In the genomic region with DNA sequence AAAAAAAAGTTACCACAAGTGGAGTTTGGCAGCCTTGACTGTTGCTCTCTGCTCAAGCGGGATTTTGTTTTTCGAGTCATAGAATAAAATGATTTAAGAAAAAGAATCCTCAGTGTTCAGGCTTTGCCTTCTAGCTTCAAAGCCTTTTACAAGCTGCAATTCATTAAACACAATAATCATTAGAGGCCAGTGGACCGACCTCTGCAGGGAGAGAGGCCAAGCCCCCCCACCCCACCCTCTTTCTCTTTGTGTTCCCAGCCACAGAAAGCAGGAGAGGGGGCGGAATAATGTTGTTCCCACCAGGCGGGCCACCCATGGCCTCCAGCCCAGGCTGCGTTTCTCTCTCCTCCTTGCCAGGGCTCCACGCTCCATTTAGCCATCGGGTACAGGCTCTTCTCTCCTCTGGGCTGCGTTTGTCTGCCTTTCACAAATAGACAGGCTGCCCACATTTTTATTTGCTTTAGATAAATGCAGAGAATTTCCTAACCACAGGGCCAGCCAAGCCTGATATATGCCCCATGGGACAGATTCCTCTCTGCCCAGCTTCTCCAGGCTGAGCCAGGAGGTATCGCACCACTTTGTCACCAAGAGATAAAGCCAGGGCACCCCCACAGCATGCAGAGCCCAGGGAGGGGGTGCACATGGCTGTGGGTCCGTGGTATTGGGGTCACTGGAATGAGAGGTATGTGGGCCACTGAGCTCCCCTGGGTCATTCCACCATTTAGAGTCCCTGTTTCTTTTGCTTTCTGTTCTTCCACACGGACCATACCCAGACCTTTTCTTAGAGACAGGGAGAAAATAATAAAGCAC, we compare ENCODE assay signal across 9 cellular contexts.
A peak's percentile ranks its signal among the peaks of the same experiment; 100 is the strongest.
DNase-seq lines count a peak whose midpoint lies in the region; ATAC-seq and TF ChIP-seq lines count a peak whose summit lies in the region.
"Had no signal": no experiment of that assay in that cellular context is flagged by ENCODE, and none has a peak within 500 bp of the region (broad histone marks: within the 10 kb centered on the region; RNA-seq: fewer than 3 reads in every experiment).

No MANE protein-coding gene starts in this region.

- H3F3A ChIP-seq in GM23338 (replicated peaks; ENCODE audit: low read depth) = no peaks in the 10 kb centered on the region

- peaks cover 26% of the 10 kb centered on the region for H3K4me1 ChIP-seq in GM23338 (ENCODE audit: insufficient read depth)

- peak overlapping the region; percentile 82; the same call in 1 of the 2 replicates for H2AFZ ChIP-seq in GM23338

- intact Hi-C loops in posterior vena cava (cut with DNase I) = no loop called here
- intact Hi-C loops in activated CD4-positive, alpha-beta T cell treated with anti-CD3 and anti-CD28 coated beads for 36 hours (cut with DNase I, micrococcal nuclease) = no loop called here

- H3K27me3 Mint-ChIP-seq in GM23338 (ENCODE audit: insufficient read depth, low read depth, poor library complexity) = peaks cover 2% of the 10 kb centered on the region
- H3K27me3 Mint-ChIP-seq in activated CD4-positive, alpha-beta T cell treated with anti-CD3 and anti-CD28 coated beads for 36 hours = peaks cover 17% of the 10 kb centered on the region

- ATAC-seq in GM23338 (peak; percentile 75), HG03045 (IDR thresholded peaks at IDR 0.05; ENCODE audit: unreplicated experiment) (no peak), HG02938 (IDR thresholded peaks at IDR 0.05; ENCODE audit: unreplicated experiment) (no peak)
- ATAC-seq in activated CD4-positive, alpha-beta T cell treated with anti-CD3 and anti-CD28 coated beads for 36 hours = no peak

- no peaks in the 10 kb centered on the region for H3K27me3 ChIP-seq in GM23338 (ENCODE audit: insufficient read depth)

- H3K9me3 Mint-ChIP-seq in GM23338 = no peaks in the 10 kb centered on the region
- H3K9me3 Mint-ChIP-seq in activated CD4-positive, alpha-beta T cell treated with anti-CD3 and anti-CD28 coated beads for 36 hours (ENCODE audit: low read depth) = no peaks in the 10 kb centered on the region
- H3K9me3 Mint-ChIP-seq: activated B cell treated with CpG ODN at 0.5 μM for 24 hours had no signal

- no peaks in the 10 kb centered on the region for H3K79me2 ChIP-seq in GM23338 (replicated peaks; ENCODE audit: insufficient read depth)

- H3K27ac ChIP-seq in GM23338 (ENCODE audit: low read depth) (no peak overlapping the region), skin epidermis (peak overlapping the region in 19 of 21 experiments; percentile 39 to 82 (median 61))

- POLR2A ChIA-PET in activated CD4-positive, alpha-beta T cell treated with anti-CD3 and anti-CD28 coated beads for 36 hours (lab: Charles Lee) = no interaction called here

- no peak for TF ChIP-seq CTCF in GM23338 (conservative IDR thresholded peaks at IDR 0.05; ENCODE audit: low read depth in 2 of 2)

- CTCF ChIA-PET in activated CD4-positive, alpha-beta T cell treated with anti-CD3 and anti-CD28 coated beads for 36 hours (lab: Charles Lee) = interaction anchor here (1.3 kb wide), 1 partner anchor 10 kb away, joined by 3 read pairs; no protein-coding TSS in a partner anchor

- H3K36me3 ChIP-seq in GM23338 (ENCODE audit: insufficient read depth) = no peaks in the 10 kb centered on the region

- H3K9me2 ChIP-seq in GM23338 (ENCODE audit: insufficient read depth) = peaks cover 16% of the 10 kb centered on the region; the same call in 1 of the 2 replicates

- no peaks in the 10 kb centered on the region for H4K20me1 ChIP-seq in GM23338 (replicated peaks; ENCODE audit: insufficient read depth)

- DNase-seq in GM23338 (ENCODE audit: low spot score) (no peak), SW480 (ENCODE audit: low spot score) (peak; percentile 64), hepatic stellate cell (ENCODE audit: low spot score) (peak; percentile 38), posterior vena cava (ENCODE audit: low spot score) (no peak)
- DNase-seq in activated CD4-positive, alpha-beta T cell treated with anti-CD3 and anti-CD28 coated beads for 36 hours = no peak
- DNase-seq: activated B cell treated with CpG ODN at 0.5 μM for 24 hours had no signal

- H3K4me1 Mint-ChIP-seq in GM23338 = peaks cover 33% of the 10 kb centered on the region
- H3K4me1 Mint-ChIP-seq in activated CD4-positive, alpha-beta T cell treated with anti-CD3 and anti-CD28 coated beads for 36 hours = no peaks in the 10 kb centered on the region
- H3K4me1 Mint-ChIP-seq: activated B cell treated with CpG ODN at 0.5 μM for 24 hours had no signal

- H3K4me2 ChIP-seq in GM23338 = peak overlapping the region; percentile 48; the same call in 1 of the 2 replicates

- H3K4me3 Mint-ChIP-seq in GM23338 = no peak overlapping the region
- no peak overlapping the region for H3K4me3 Mint-ChIP-seq in activated CD4-positive, alpha-beta T cell treated with anti-CD3 and anti-CD28 coated beads for 36 hours
- H3K4me3 Mint-ChIP-seq: activated B cell treated with CpG ODN at 0.5 μM for 24 hours had no signal

- H3K27ac Mint-ChIP-seq in GM23338 = no peak overlapping the region; the same call in 1 of the 2 replicates
- H3K27ac Mint-ChIP-seq in activated CD4-positive, alpha-beta T cell treated with anti-CD3 and anti-CD28 coated beads for 36 hours = no peak overlapping the region
- H3K27ac Mint-ChIP-seq: activated B cell treated with CpG ODN at 0.5 μM for 24 hours had no signal

- H3K36me3 Mint-ChIP-seq in GM23338 (ENCODE audit: low read depth) = no peaks in the 10 kb centered on the region
- no peaks in the 10 kb centered on the region for H3K36me3 Mint-ChIP-seq in activated CD4-positive, alpha-beta T cell treated with anti-CD3 and anti-CD28 coated beads for 36 hours (ENCODE audit: low read depth)

- H3K4me3 ChIP-seq in GM23338 (no peak overlapping the region), skin epidermis (no peak overlapping the region)

TF ChIP-seq in GM23338, 12 proteins besides CTCF, POLR2A, EP300 and RAD21 (continues in another document):
- TF ChIP-seq NANOG (IDR thresholded peaks at IDR 0.05; ENCODE audit: borderline replicate concordance) (no peak), ZNF331 (CRISPR knock-in tag; IDR thresholded peaks at IDR 0.05; ENCODE audit: low read depth) (no peak), EZH2 (IDR thresholded peaks at IDR 0.05; ENCODE audit: low read depth, unreplicated experiment) (no peak), STAT1 (IDR thresholded peaks at IDR 0.05; ENCODE audit: unreplicated experiment) (no peak), JUNB (IDR thresholded peaks at IDR 0.05; ENCODE audit: unreplicated experiment) (no peak), EZH2phosphoT487 (IDR thresholded peaks at IDR 0.05; ENCODE audit: unreplicated experiment) (no peak)
- TF ChIP-seq, protein P1, sequence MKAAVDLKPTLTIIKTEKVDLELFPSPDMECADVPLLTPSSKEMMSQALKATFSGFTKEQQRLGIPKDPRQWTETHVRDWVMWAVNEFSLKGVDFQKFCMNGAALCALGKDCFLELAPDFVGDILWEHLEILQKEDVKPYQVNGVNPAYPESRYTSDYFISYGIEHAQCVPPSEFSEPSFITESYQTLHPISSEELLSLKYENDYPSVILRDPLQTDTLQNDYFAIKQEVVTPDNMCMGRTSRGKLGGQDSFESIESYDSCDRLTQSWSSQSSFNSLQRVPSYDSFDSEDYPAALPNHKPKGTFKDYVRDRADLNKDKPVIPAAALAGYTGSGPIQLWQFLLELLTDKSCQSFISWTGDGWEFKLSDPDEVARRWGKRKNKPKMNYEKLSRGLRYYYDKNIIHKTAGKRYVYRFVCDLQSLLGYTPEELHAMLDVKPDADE (IDR thresholded peaks at IDR 0.05) = no peak
- TF ChIP-seq, protein P2, sequence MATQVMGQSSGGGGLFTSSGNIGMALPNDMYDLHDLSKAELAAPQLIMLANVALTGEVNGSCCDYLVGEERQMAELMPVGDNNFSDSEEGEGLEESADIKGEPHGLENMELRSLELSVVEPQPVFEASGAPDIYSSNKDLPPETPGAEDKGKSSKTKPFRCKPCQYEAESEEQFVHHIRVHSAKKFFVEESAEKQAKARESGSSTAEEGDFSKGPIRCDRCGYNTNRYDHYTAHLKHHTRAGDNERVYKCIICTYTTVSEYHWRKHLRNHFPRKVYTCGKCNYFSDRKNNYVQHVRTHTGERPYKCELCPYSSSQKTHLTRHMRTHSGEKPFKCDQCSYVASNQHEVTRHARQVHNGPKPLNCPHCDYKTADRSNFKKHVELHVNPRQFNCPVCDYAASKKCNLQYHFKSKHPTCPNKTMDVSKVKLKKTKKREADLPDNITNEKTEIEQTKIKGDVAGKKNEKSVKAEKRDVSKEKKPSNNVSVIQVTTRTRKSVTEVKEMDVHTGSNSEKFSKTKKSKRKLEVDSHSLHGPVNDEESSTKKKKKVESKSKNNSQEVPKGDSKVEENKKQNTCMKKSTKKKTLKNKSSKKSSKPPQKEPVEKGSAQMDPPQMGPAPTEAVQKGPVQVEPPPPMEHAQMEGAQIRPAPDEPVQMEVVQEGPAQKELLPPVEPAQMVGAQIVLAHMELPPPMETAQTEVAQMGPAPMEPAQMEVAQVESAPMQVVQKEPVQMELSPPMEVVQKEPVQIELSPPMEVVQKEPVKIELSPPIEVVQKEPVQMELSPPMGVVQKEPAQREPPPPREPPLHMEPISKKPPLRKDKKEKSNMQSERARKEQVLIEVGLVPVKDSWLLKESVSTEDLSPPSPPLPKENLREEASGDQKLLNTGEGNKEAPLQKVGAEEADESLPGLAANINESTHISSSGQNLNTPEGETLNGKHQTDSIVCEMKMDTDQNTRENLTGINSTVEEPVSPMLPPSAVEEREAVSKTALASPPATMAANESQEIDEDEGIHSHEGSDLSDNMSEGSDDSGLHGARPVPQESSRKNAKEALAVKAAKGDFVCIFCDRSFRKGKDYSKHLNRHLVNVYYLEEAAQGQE (IDR thresholded peaks at IDR 0.05; ENCODE audit: unreplicated experiment) = no peak

Comparison
In these comparisons a context has a peak if more than half of its experiments do, and no peak if none do; other contexts are left out.
1. DNase-seq: peak in SW480 (single experiment) and hepatic stellate cell (single experiment); none in GM23338 (single experiment), posterior vena cava (single experiment) and activated CD4-positive, alpha-beta T cell treated with anti-CD3 and anti-CD28 coated beads for 36 hours (single experiment).